Comparison of ENCODE assay signal across 8 cellular contexts in genomic region chr17:4710693-4711634, GRCh38. TPM values are rescaled to one million over a fixed set of nuclear protein-coding genes. Genes with fewer than 3 reads are reported as not detected.
DNase-seq lines count a peak whose midpoint lies in the region; ATAC-seq and TF ChIP-seq lines count a peak whose summit lies in the region.

No MANE protein-coding gene starts in this region.

- TF ChIP-seq CTCF in psoas muscle (IDR thresholded peaks at IDR 0.05) (no peak), GM13977 (IDR thresholded peaks at IDR 0.05; ENCODE audit: extremely low read depth, insufficient read depth, missing control alignments) (no peak)

- peaks cover 15% of the 10 kb centered on the region for H3K4me1 ChIP-seq in psoas muscle

- H3K4me3 ChIP-seq in psoas muscle: peak overlapping the region; percentile 72

- ATAC-seq in GM21390 (IDR thresholded peaks at IDR 0.05; ENCODE audit: unreplicated experiment) (peak; percentile 4), psoas muscle (peak in 3 of 4 donors; percentile 3 to 8 (median 5)), HG03520 (IDR thresholded peaks at IDR 0.05; ENCODE audit: unreplicated experiment) (no peak)

- DNase-seq in NOMO-1 treated with DMSO at 0.1 percent for 48 hours (lab: John Stamatoyannopoulos, UW; ENCODE audit: unreplicated experiment) (peak; percentile 78), activated T-helper 1 cell treated with Interleukin-2 at 50 U/mL for 16 hours (ENCODE audit: low read depth) (peak; percentile 38), germinal center (ENCODE audit: low spot score) (peak; percentile 24), psoas muscle (peak; percentile 37 to 62), GM13977 (ENCODE audit: low spot score) (no peak), HuH-7.5 (ENCODE audit: low spot score) (no peak)

- intact Hi-C loops in psoas muscle (cut with DNase I): loop anchor here in 1 of 2 donors (5.0 kb wide), 1 partner anchor 191 kb away; the partner anchor contains the start of gene CHRNE

- no peaks in the 10 kb centered on the region for H3K36me3 ChIP-seq in psoas muscle (ENCODE audit: insufficient read depth in 1 of 2, low read depth in 1 of 2)

- H3K27me3 ChIP-seq in psoas muscle (ENCODE audit: insufficient read depth in 3 of 3, low read length in 2 of 3): no peaks in the 10 kb centered on the region

- peak overlapping the region; percentile 54 for H3K27ac ChIP-seq in psoas muscle

- WGBS in psoas muscle, 3 donors: 5 to 9% (median 7%) methylated on average over 38 to 57 of the region's 57 CpGs

- no peaks in the 10 kb centered on the region for H3K9me3 ChIP-seq in psoas muscle

- in situ Hi-C loops in GM13977 (cut with MboI; ENCODE audit: low pct_unique_long_range_greater_than_20kb, low sequenced_read_pairs, unreplicated experiment): no loop called here

RNA-seq across cellular contexts. Expression of gene ARRB2, which starts 0.5 kb away (rescaled TPM):
- 10 to 100 TPM; 12.1 to 16.5 (median 14.7) TPM for total RNA-seq in psoas muscle
- polyA plus RNA-seq in psoas muscle: 10 to 100 TPM in 1 of 3 donors, 1 to 10 TPM in 2; 6.6 to 11.8 (median 8.0) TPM

RNA-seq across cellular contexts. Expression of gene PELP1, which starts 7.0 kb away (rescaled TPM):
- total RNA-seq in psoas muscle: 10 to 100 TPM; 51.7 to 57.2 (median 55.5) TPM
- polyA plus RNA-seq in psoas muscle: 10 to 100 TPM; 17.5 to 38.6 (median 20.4) TPM

RNA-seq across cellular contexts. Expression of gene MED11, which starts 20.3 kb away (rescaled TPM):
- 10 to 100 TPM; 19.2 to 26.6 (median 23.7) TPM for total RNA-seq in psoas muscle
- polyA plus RNA-seq in psoas muscle: 10 to 100 TPM; 44.0 to 52.1 (median 46.3) TPM

RNA-seq across cellular contexts. Expression of gene ZMYND15, which starts 28.7 kb away (rescaled TPM):
- under 1 TPM in 3 of 4 donors, not detected in 1; 0.08 to 0.30 (median 0.15) TPM for total RNA-seq in psoas muscle
- polyA plus RNA-seq in psoas muscle: under 1 TPM in 2 of 3 donors, not detected in 1; 0.04 to 0.09 TPM

RNA-seq across cellular contexts. Expression of gene CXCL16, which starts 28.8 kb away (rescaled TPM):
- total RNA-seq in psoas muscle: 1 to 10 TPM; 1.7 to 5.4 (median 2.8) TPM
- under 1 TPM; 0.45 to 0.72 (median 0.48) TPM for polyA plus RNA-seq in psoas muscle

Comparison
In these comparisons a context has a peak if more than half of its experiments do, and no peak if none do; other contexts are left out.
1. DNase-seq: peak in NOMO-1 treated with DMSO at 0.1 percent for 48 hours (single experiment), activated T-helper 1 cell treated with Interleukin-2 at 50 U/mL for 16 hours (single experiment), germinal center (single experiment) and psoas muscle (2 of 2); none in GM13977 (single experiment) and HuH-7.5 (single experiment).